Comparison of ENCODE assay signal across 8 cellular contexts in genomic region chr5:177447066-177447610, GRCh38. TPM values are rescaled to one million over a fixed set of nuclear protein-coding genes. Genes with fewer than 3 reads are reported as not detected.
DNase-seq lines count a peak whose midpoint lies in the region; ATAC-seq and TF ChIP-seq lines count a peak whose summit lies in the region.

No MANE protein-coding gene starts in this region.

- peak; percentile 42 for ATAC-seq in GM19372 (IDR thresholded peaks at IDR 0.05; ENCODE audit: low read depth, unreplicated experiment)
- peak; percentile 33 for ATAC-seq in HG03439 (IDR thresholded peaks at IDR 0.05; ENCODE audit: unreplicated experiment)
- peak; percentile 6 for ATAC-seq in omental fat pad (ENCODE audit: low FRiP score)

- DNase-seq in CD1c-positive myeloid dendritic cell (ENCODE audit: extremely low spot score): peak; percentile 60
- DNase-seq in OCI-M1 (lab: John Stamatoyannopoulos, UW): peak; percentile 61
- peak; percentile 60 for DNase-seq in activated T-helper 9 cell treated with anti-CD3 and anti-CD28 coated beads, Interleukin-2, amount 50 U/mL, for 16 hours (ENCODE audit: low read depth)
- DNase-seq in foreskin fibroblast: peak in 1 of 2 donors; percentile 74
- DNase-seq in omental fat pad (ENCODE audit: low spot score): no peak
- no peak for DNase-seq in cerebellar cortex (ENCODE audit: low spot score)

- TF ChIP-seq CTCF in foreskin fibroblast (IDR thresholded peaks at IDR 0.05; ENCODE audit: low read depth, low read length): no peak
- TF ChIP-seq CTCF in omental fat pad (IDR thresholded peaks at IDR 0.05): no peak

- peak overlapping the region; percentile 56 to 63 for H3K4me3 ChIP-seq in foreskin fibroblast (ENCODE audit: low read depth in 1 of 2, low read length in 2 of 2)

RNA-seq across cellular contexts. Expression of gene PRR7, which starts 0.5 kb away (rescaled TPM):
- 1 to 10 TPM in 3 of 4 donors, not detected in 1; 1.6 to 2.8 (median 2.1) TPM for total RNA-seq in omental fat pad

RNA-seq across cellular contexts. Expression of gene GRK6, which starts 20.7 kb away (rescaled TPM):
- 10 to 100 TPM; 16.1 to 45.5 (median 27.2) TPM for total RNA-seq in omental fat pad

RNA-seq across cellular contexts. Expression of gene DBN1, which starts 26.3 kb away (rescaled TPM):
- total RNA-seq in omental fat pad: 10 to 100 TPM; 33.5 to 78.5 (median 38.3) TPM

RNA-seq across cellular contexts. Expression of gene F12, which starts 37.8 kb away (rescaled TPM):
- total RNA-seq in omental fat pad: 1 to 10 TPM in 1 of 4 donors, under 1 TPM in 3; 0.38 to 3.0 (median 0.63) TPM

RNA-seq across cellular contexts. Expression of gene PFN3, which starts 46.7 kb away (rescaled TPM):
- total RNA-seq in omental fat pad: not detected

Comparison
In these comparisons a context has a peak if more than half of its experiments do, and no peak if none do; other contexts are left out.
1. DNase-seq: peak in CD1c-positive myeloid dendritic cell (single experiment), OCI-M1 (single experiment) and activated T-helper 9 cell treated with anti-CD3 and anti-CD28 coated beads, Interleukin-2, amount 50 U/mL, for 16 hours (single experiment); none in omental fat pad (single experiment) and cerebellar cortex (single experiment).
2. Peak in every context shown above with its lines, with median percentiles within 50 percentile points of each other: ATAC-seq.